In the genomic region with DNA sequence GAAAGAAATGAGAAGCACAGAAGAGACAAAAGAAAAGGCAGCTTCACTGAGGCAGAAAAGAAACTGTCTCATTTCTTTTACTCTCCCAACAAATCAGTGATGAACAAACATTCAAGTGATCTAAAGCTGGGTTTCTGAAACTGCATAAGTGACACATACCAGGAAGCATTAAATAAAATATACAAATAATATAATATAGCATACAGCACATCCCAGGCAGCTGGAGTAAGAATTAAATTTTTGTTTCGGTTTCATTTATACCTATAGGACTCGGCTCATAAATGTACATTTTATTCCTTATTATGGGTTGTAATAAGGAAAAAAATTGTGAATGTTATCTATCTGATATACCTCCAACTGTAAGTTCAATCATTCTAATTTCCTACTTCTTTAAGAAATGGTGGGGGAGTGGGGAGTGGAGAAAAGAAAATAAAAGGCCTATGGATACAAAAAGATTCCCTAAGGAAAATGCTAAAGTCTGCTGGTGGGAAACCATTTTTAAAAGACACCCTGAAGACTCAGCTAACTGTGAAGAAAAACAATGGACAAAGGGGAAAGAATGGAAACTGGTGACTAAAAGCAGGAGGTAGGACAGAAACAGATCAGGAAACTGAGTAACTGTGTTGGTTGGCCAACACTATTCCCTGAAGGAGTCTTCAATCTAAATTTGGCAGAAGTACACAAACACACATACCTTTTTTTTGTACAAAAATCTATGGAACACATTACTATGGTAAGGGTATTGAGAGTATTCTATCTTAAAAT, we compare ENCODE assay signal across 19 cellular contexts.
DNase-seq lines count a peak whose midpoint lies in the region; ATAC-seq and TF ChIP-seq lines count a peak whose summit lies in the region.
"Had no signal": no experiment of that assay in that cellular context is flagged by ENCODE, and none has a peak within 500 bp of the region (broad histone marks: within the 10 kb centered on the region; RNA-seq: fewer than 3 reads in every experiment).

No MANE protein-coding gene starts in this region.

- no peak overlapping the region for H3K4me2 ChIP-seq in neuronal stem cell (ENCODE audit: insufficient read depth, low read length, poor library complexity, severe bottlenecking)

- CTCF ChIA-PET in activated B cell treated with CpG ODN at 0.5 μM for 24 hours (lab: Charles Lee): no interaction called here

- in situ Hi-C loops in gastrocnemius medialis (cut with MboI; ENCODE audit: low sequenced_read_pairs in 4 of 4): no loop called here

- no peaks in the 10 kb centered on the region for H3K27me3 ChIP-seq in neuronal stem cell (ENCODE audit: control insufficient read depth in 3 of 3, insufficient read depth in 3 of 3, low read depth in 1 of 3, low read length in 3 of 3)
- no peaks in the 10 kb centered on the region for H3K27me3 ChIP-seq in gastrocnemius medialis
- H3K27me3 ChIP-seq: vagina had no signal

- H3K4me3 ChIP-seq in neuronal stem cell (ENCODE audit: low read length in 2 of 2): no peak overlapping the region
- no peak overlapping the region for H3K4me3 ChIP-seq in gastrocnemius medialis
- H3K4me3 ChIP-seq: skin epidermis, vagina had no signal

- peaks cover 24% of the 10 kb centered on the region for H3K36me3 Mint-ChIP-seq in activated B cell treated with CpG ODN at 0.5 μM for 24 hours (ENCODE audit: low read depth)

- H3K4me1 Mint-ChIP-seq in activated B cell treated with CpG ODN at 0.5 μM for 24 hours: peaks cover 35% of the 10 kb centered on the region

- intact Hi-C loops in activated B cell treated with CpG ODN at 0.5 μM for 24 hours (cut with micrococcal nuclease): no loop called here
- intact Hi-C loops in gastrocnemius medialis (cut with DNase I; ENCODE audit: low total_unique reads): no loop called here

- H4K8ac ChIP-seq in neuronal stem cell (ENCODE audit: low read depth, low read length): no peak overlapping the region

- H3K4me3 Mint-ChIP-seq in activated B cell treated with CpG ODN at 0.5 μM for 24 hours: no peak overlapping the region

- H4K91ac ChIP-seq in neuronal stem cell (ENCODE audit: low read depth, low read length, poor library complexity): no peak overlapping the region

- POLR2A ChIA-PET in activated B cell treated with CpG ODN at 0.5 μM for 24 hours (lab: Charles Lee): no interaction called here

- no peak overlapping the region for H2BK5ac ChIP-seq in neuronal stem cell (ENCODE audit: low read length)

- H2AFZ ChIP-seq in neuronal stem cell (ENCODE audit: low read length): no peak overlapping the region

- ATAC-seq in HG02610 (IDR thresholded peaks at IDR 0.05; ENCODE audit: unreplicated experiment): peak; percentile 38
- no peak for ATAC-seq in activated B cell treated with CpG ODN at 0.5 μM for 24 hours (ENCODE audit: low read depth)
- ATAC-seq in HG03520 (IDR thresholded peaks at IDR 0.05; ENCODE audit: unreplicated experiment): no peak
- ATAC-seq in gastrocnemius medialis: no peak

- H2BK15ac ChIP-seq in neuronal stem cell (ENCODE audit: low read length): no peak overlapping the region

- no peak for TF ChIP-seq POLR2A in gastrocnemius medialis (IDR thresholded peaks at IDR 0.05)

- no peak overlapping the region for H3K4ac ChIP-seq in neuronal stem cell (ENCODE audit: low read length)

- H3K4me1 ChIP-seq in neuronal stem cell (ENCODE audit: control insufficient read depth in 2 of 2, insufficient read depth in 1 of 2, low read depth in 1 of 2, low read length in 2 of 2) (no peaks in the 10 kb centered on the region), gastrocnemius medialis (no peaks in the 10 kb centered on the region)
- H3K4me1 ChIP-seq: vagina had no signal

- no peak overlapping the region for H3K18ac ChIP-seq in neuronal stem cell (ENCODE audit: low read length)

- no peak for DNase-seq in activated B cell treated with CpG ODN at 0.5 μM for 24 hours
- peak; percentile 26 for DNase-seq in globus pallidus (ENCODE audit: low spot score)
- peak; percentile 23 for DNase-seq in neuronal stem cell (ENCODE audit: low spot score)
- DNase-seq in NCI-H1417 treated with DMSO at 0.1 percent for 48 hours (lab: John Stamatoyannopoulos, UW): no peak
- DNase-seq in gastrocnemius medialis: no peak
- no peak for DNase-seq in cerebellar cortex (ENCODE audit: low spot score)
- DNase-seq: activated CD4-positive, alpha-beta T cell treated with anti-CD3 and anti-CD28 coated beads for 4 hours; activated CD8-positive, alpha-beta memory T cell treated with anti-CD3 and anti-CD28 coated beads, Interleukin-2, amount 50 U/mL, for 48 hours; activated naive CD4-positive, alpha-beta T cell treated with Interleukin-2 at 50 U/mL for 16 hours; aorta; foreskin melanocyte; NCI-H1694; stimulated activated CD4-positive, alpha-beta T cell treated with anti-CD3 and anti-CD28 coated beads, Interleukin-4, amount 100 ng/mL, for 24 hours; substantia nigra; SW 1271 had no signal

- no peak overlapping the region for H2AK5ac ChIP-seq in neuronal stem cell (ENCODE audit: low read depth, low read length)

- WGBS in neuronal stem cell (ENCODE audit: extremely low coverage in 2 of 2, insufficient read length in 2 of 2, insufficient replicate concordance in 1 of 2), 2 donors: no CpG with 5 or more reads among the region's 2 CpGs

- H3K27ac ChIP-seq in neuronal stem cell (replicated peaks; ENCODE audit: low read length): peak overlapping the region; percentile 41
- no peak overlapping the region for H3K27ac ChIP-seq in gastrocnemius medialis
- H3K27ac ChIP-seq: skin epidermis, vagina had no signal

- no peak overlapping the region for H2BK12ac ChIP-seq in neuronal stem cell (ENCODE audit: low read length)

- H2BK120ac ChIP-seq in neuronal stem cell (ENCODE audit: low read depth, low read length): no peak overlapping the region

- TF ChIP-seq CTCF in activated B cell treated with CpG ODN at 0.5 μM for 24 hours (IDR thresholded peaks at IDR 0.05): no peak
- no peak for TF ChIP-seq CTCF in gastrocnemius medialis (IDR thresholded peaks at IDR 0.05 in 4 of 5, conservative IDR thresholded peaks at IDR 0.05 in 1 of 5)

- H3K36me3 ChIP-seq in neuronal stem cell (replicated peaks in 1 of 2; ENCODE audit: control insufficient read depth in 2 of 2, insufficient read depth in 2 of 2, low read length in 2 of 2): no peaks in the 10 kb centered on the region
- H3K36me3 ChIP-seq in gastrocnemius medialis: no peaks in the 10 kb centered on the region

- H3K9me3 ChIP-seq in neuronal stem cell (replicated peaks in 1 of 2; ENCODE audit: control insufficient read depth in 2 of 2, insufficient read depth in 1 of 2, low read depth in 1 of 2, low read length in 2 of 2) (peaks cover 4 to 18% of the 10 kb centered on the region in 2 donors), gastrocnemius medialis (peaks cover 0 to 4% (median 0%) of the 10 kb centered on the region in 3 donors)

- H3K23ac ChIP-seq in neuronal stem cell (ENCODE audit: low read depth, low read length, poor library complexity): no peak overlapping the region

- no peaks in the 10 kb centered on the region for H3K27me3 Mint-ChIP-seq in activated B cell treated with CpG ODN at 0.5 μM for 24 hours

- peak overlapping the region; percentile 11 for H3K27ac Mint-ChIP-seq in activated B cell treated with CpG ODN at 0.5 μM for 24 hours

- H3K14ac ChIP-seq in neuronal stem cell (ENCODE audit: low read length): no peak overlapping the region

- H3K9me3 Mint-ChIP-seq in activated B cell treated with CpG ODN at 0.5 μM for 24 hours: peaks cover 15% of the 10 kb centered on the region

- no peak overlapping the region for H3K9ac ChIP-seq in neuronal stem cell (ENCODE audit: low read depth, low read length, poor library complexity)

- no peaks in the 10 kb centered on the region for H3K79me1 ChIP-seq in neuronal stem cell (ENCODE audit: low read depth, low read length)

Comparison
In these comparisons a context has a peak if more than half of its experiments do, and no peak if none do; other contexts are left out.
1. DNase-seq: peak in globus pallidus (single experiment) and neuronal stem cell (single experiment); none in activated B cell treated with CpG ODN at 0.5 μM for 24 hours (single experiment), NCI-H1417 treated with DMSO at 0.1 percent for 48 hours (single experiment), gastrocnemius medialis (0 of 2) and cerebellar cortex (single experiment).